Comparison of ENCODE assay signal across 26 cellular contexts in the genomic region with DNA sequence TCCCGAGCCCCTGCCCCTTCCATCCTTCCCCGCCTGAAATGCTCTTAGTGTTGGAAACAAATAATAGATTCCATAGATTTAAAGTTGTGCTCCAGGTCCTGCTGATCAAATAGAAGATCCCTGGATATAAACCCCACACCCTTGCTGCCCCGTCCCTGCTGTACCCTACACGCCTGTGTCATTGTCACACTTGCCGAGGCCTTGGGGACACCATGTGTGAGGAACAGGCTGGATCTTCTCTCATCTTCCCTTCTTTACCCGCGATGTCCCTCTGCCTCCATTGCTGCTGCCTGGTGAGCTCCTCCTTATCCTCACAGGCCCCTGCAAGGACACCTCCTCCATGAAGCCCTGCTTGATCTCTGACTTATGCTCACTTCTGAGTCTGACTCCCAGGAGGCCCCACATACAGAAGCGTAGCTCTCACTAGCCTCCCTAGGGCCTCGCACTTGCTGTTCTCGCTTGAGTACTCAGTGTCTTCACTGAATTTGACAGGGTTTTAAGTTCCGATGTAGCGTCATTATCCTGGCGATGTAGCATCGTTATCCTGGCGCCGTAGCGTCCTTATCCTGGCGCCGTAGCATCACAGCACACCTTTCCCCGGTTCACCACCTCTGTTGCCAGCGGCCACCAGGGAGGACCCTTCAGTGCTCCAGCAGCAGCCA.
A peak's percentile ranks its signal among the peaks of the same experiment; 100 is the strongest.
DNase-seq lines count a peak whose midpoint lies in the region; ATAC-seq and TF ChIP-seq lines count a peak whose summit lies in the region.
"Had no signal": no experiment of that assay in that cellular context is flagged by ENCODE, and none has a peak within 500 bp of the region (broad histone marks: within the 10 kb centered on the region; RNA-seq: fewer than 3 reads in every experiment).

No MANE protein-coding gene starts in this region.

- H3K36me3 ChIP-seq in Karpas-422 (ENCODE audit: insufficient read depth, low read length) (no peaks in the 10 kb centered on the region), sigmoid colon (no peaks in the 10 kb centered on the region), Caco-2 (ENCODE audit: control insufficient read depth, insufficient read depth, low read length) (no peaks in the 10 kb centered on the region)
- H3K36me3 ChIP-seq: heart left ventricle, upper lobe of left lung had no signal

- TF ChIP-seq POLR2A in sigmoid colon (IDR thresholded peaks at IDR 0.05) = no peak

- POLR2A ChIA-PET in Caco-2 (lab: Charles Lee) = no interaction called here

- H3K9me3 ChIP-seq in Karpas-422 (ENCODE audit: low read length) (no peaks in the 10 kb centered on the region), sigmoid colon (no peaks in the 10 kb centered on the region), Caco-2 (no peaks in the 10 kb centered on the region)
- H3K9me3 ChIP-seq: heart left ventricle, psoas muscle, upper lobe of left lung had no signal

- no peak overlapping the region for H3K4me3 Mint-ChIP-seq in Caco-2 (ENCODE audit: unreplicated experiment)
- H3K4me3 Mint-ChIP-seq: HFFc6, mesothelial cell of epicardium had no signal

- no peaks in the 10 kb centered on the region for H4K20me1 ChIP-seq in Karpas-422 (ENCODE audit: insufficient read depth, low read depth, low read length)

- H3K4me1 Mint-ChIP-seq in Caco-2 (ENCODE audit: low read depth, unreplicated experiment) = no peaks in the 10 kb centered on the region
- H3K4me1 Mint-ChIP-seq: mesothelial cell of epicardium had no signal

- no peak overlapping the region for H3K4me2 ChIP-seq in Karpas-422 (ENCODE audit: low read depth, low read length, poor library complexity, severe bottlenecking)

- no peaks in the 10 kb centered on the region for H3K9me2 ChIP-seq in Karpas-422 (replicated peaks; ENCODE audit: insufficient read depth, low read length)

- intact Hi-C loops in sigmoid colon (cut with DNase I) = no loop called here
- intact Hi-C loops in Caco-2 (cut with micrococcal nuclease; ENCODE audit: unreplicated experiment) = no loop called here

- H3K9me3 Mint-ChIP-seq in Caco-2 (ENCODE audit: unreplicated experiment) = no peaks in the 10 kb centered on the region

- WGBS in sigmoid colon, 2 donors = 92 to 95% methylated on average over 21 of the region's 21 CpGs

- H3K27ac Mint-ChIP-seq in Caco-2 (ENCODE audit: unreplicated experiment) = no peak overlapping the region
- H3K27ac Mint-ChIP-seq: HFFc6, mesothelial cell of epicardium had no signal

- peak; percentile 8 for DNase-seq in activated CD4-positive, CD25-positive, alpha-beta regulatory T cell treated with anti-CD3 and anti-CD28 coated beads, Interleukin-2, amount 50 U/mL, for 72 hours
- no peak for DNase-seq in activated CD4-positive, CD25-positive, alpha-beta regulatory T cell (lab: John Stamatoyannopoulos, UW)
- DNase-seq in Karpas-422 (peak; percentile 49), islet precursor cell (peak; percentile 35), sigmoid colon (peak; percentile 33), Caco-2 (no peak), T-helper 1 cell (no peak)
- DNase-seq: activated CD4-positive, alpha-beta T cell treated with anti-CD3 and anti-CD28 coated beads for 4 hours; activated naive CD4-positive, alpha-beta T cell; foreskin melanocyte; GOT3; HFFc6; NCI-H1105; NCI-H187; NCI-H2171; NCI-H510A; psoas muscle; RPMI8226; stimulated activated CD4-positive, alpha-beta T cell treated with anti-CD3 and anti-CD28 coated beads, Interleukin-4, amount 100 ng/mL, for 4 hours; upper lobe of left lung had no signal

- CTCF ChIA-PET in Caco-2 (lab: Charles Lee) = no interaction called here

- no peak overlapping the region for H2AFZ ChIP-seq in Karpas-422 (ENCODE audit: low read length)

- ATAC-seq in GM21447 (IDR thresholded peaks at IDR 0.05; ENCODE audit: unreplicated experiment) = no peak
- ATAC-seq: heart left ventricle, psoas muscle had no signal

- TF ChIP-seq EP300 in sigmoid colon (IDR thresholded peaks at IDR 0.05) = no peak

- peaks cover 7% of the 10 kb centered on the region for H3K27me3 Mint-ChIP-seq in Caco-2 (ENCODE audit: insufficient read depth, unreplicated experiment)

- H3K36me3 Mint-ChIP-seq in Caco-2 (ENCODE audit: insufficient read depth, unreplicated experiment) = no peaks in the 10 kb centered on the region
- H3K36me3 Mint-ChIP-seq: mesothelial cell of epicardium had no signal

- H3K9ac ChIP-seq in Karpas-422 (ENCODE audit: low read length) = no peak overlapping the region

- H3K27me3 ChIP-seq in Karpas-422 (ENCODE audit: low read length) (no peaks in the 10 kb centered on the region; the same call in 1 of the 2 replicates), sigmoid colon (no peaks in the 10 kb centered on the region), Caco-2 (replicated peaks; ENCODE audit: control insufficient read depth, insufficient read depth, low read length) (no peaks in the 10 kb centered on the region)
- H3K27me3 ChIP-seq: upper lobe of left lung had no signal

- H3K4me3 ChIP-seq in Karpas-422 (ENCODE audit: low read length) (no peak overlapping the region), sigmoid colon (no peak overlapping the region), Caco-2 (ENCODE audit: low read depth, low read length) (no peak overlapping the region)
- H3K4me3 ChIP-seq: heart left ventricle, psoas muscle, SK-N-MC, upper lobe of left lung had no signal

- TF ChIP-seq CTCF in sigmoid colon (IDR thresholded peaks at IDR 0.05) (no peak), Caco-2 (IDR thresholded peaks at IDR 0.05; ENCODE audit: insufficient read depth in 1 of 2, low read depth in 1 of 2, low read length in 1 of 2, severe bottlenecking in 1 of 2, unreplicated experiment in 1 of 2) (no peak)

- H3K27ac ChIP-seq in Karpas-422 (ENCODE audit: low read length) (no peak overlapping the region), sigmoid colon (no peak overlapping the region)
- H3K27ac ChIP-seq: 22Rv1, C4-2B, heart left ventricle, psoas muscle, SK-N-MC, upper lobe of left lung had no signal

- no peaks in the 10 kb centered on the region for H3K79me2 ChIP-seq in Karpas-422 (ENCODE audit: low read length)

- BruUV-seq in Caco-2 (replicated peaks; lab: Mats Ljungman, UMichigan) = no TSS peak

- no peaks in the 10 kb centered on the region for H3K4me1 ChIP-seq in Karpas-422 (ENCODE audit: low read length)
- no peaks in the 10 kb centered on the region for H3K4me1 ChIP-seq in sigmoid colon
- H3K4me1 ChIP-seq in Caco-2 = no peaks in the 10 kb centered on the region
- H3K4me1 ChIP-seq: heart left ventricle, psoas muscle, upper lobe of left lung had no signal

Comparison
In these comparisons a context has a peak if more than half of its experiments do, and no peak if none do; other contexts are left out.
1. DNase-seq: peak in activated CD4-positive, CD25-positive, alpha-beta regulatory T cell treated with anti-CD3 and anti-CD28 coated beads, Interleukin-2, amount 50 U/mL, for 72 hours (single experiment), Karpas-422 (single experiment), islet precursor cell (single experiment) and sigmoid colon (single experiment); none in activated CD4-positive, CD25-positive, alpha-beta regulatory T cell (0 of 4), Caco-2 (0 of 2) and T-helper 1 cell (0 of 5).